Comparison of ENCODE assay signal across 16 cellular contexts in genomic region chr9:78521680-78522079, GRCh38.
A peak's percentile ranks its signal among the peaks of the same experiment; 100 is the strongest.
DNase-seq lines count a peak whose midpoint lies in the region; ATAC-seq, FAIRE-seq and TF ChIP-seq lines count a peak whose summit lies in the region.
"Had no signal": no experiment of that assay in that cellular context is flagged by ENCODE, and none has a peak within 500 bp of the region (broad histone marks: within the 10 kb centered on the region; RNA-seq: fewer than 3 reads in every experiment).

No MANE protein-coding gene starts in this region.

- H3K27me3 Mint-ChIP-seq in WTC11 (ENCODE audit: low read depth): no peaks in the 10 kb centered on the region; the same call in 1 of the 2 replicates
- H3K27me3 Mint-ChIP-seq: CD4-positive, alpha-beta memory T cell had no signal

- H3K36me3 Mint-ChIP-seq in WTC11: peaks cover 43% of the 10 kb centered on the region
- H3K36me3 Mint-ChIP-seq: CD4-positive, alpha-beta memory T cell had no signal

- TF ChIP-seq CTCF in A549 (IDR thresholded peaks at IDR 0.05) (no peak), HEK293 (tag by site-specific recombination; IDR thresholded peaks at IDR 0.05) (no peak), WTC11 (IDR thresholded peaks at IDR 0.05) (no peak)

- H3K4me1 ChIP-seq in A549: no peaks in the 10 kb centered on the region
- H3K4me1 ChIP-seq in HEK293 (ENCODE audit: control insufficient read depth, insufficient read depth, low read length): no peaks in the 10 kb centered on the region
- H3K4me1 ChIP-seq: HAP-1 had no signal

- no peak for TF ChIP-seq POLR2A in A549 (IDR thresholded peaks at IDR 0.05; ENCODE audit: low read length)

- ATAC-seq in A549: no peak
- no peak for ATAC-seq in WTC11
- ATAC-seq in GM18511 (IDR thresholded peaks at IDR 0.05; ENCODE audit: unreplicated experiment): no peak

- POLR2A ChIA-PET in A549 (lab: Yijun Ruan, JAX): no interaction called here
- POLR2A ChIA-PET in HEK293 (lab: Yijun Ruan, JAX): no interaction called here
- POLR2A ChIA-PET in WTC11 (lab: Charles Lee): no interaction called here

- CTCF ChIA-PET in A549 (lab: Yijun Ruan, JAX): no interaction called here
- CTCF ChIA-PET in HEK293 (lab: Yijun Ruan, JAX): no interaction called here
- CTCF ChIA-PET in WTC11 (lab: Charles Lee): no interaction called here

- no peak overlapping the region for H3K4me2 ChIP-seq in A549

- TF ChIP-seq EP300 in A549 (IDR thresholded peaks at IDR 0.05): no peak

- H3K9me3 Mint-ChIP-seq in WTC11: peaks cover 62% of the 10 kb centered on the region

- H3K4me3 ChIP-seq in A549 (no peak overlapping the region), HEK293 (ENCODE audit: low read depth, low read length) (no peak overlapping the region)
- H3K4me3 ChIP-seq: HAP-1 had no signal

- H3K36me3 ChIP-seq in HEK293 (ENCODE audit: control insufficient read depth in 2 of 2, insufficient read depth in 1 of 2, low read length in 2 of 2): no peaks in the 10 kb centered on the region
- H3K36me3 ChIP-seq: HAP-1 had no signal

- no peak overlapping the region for H3K27ac Mint-ChIP-seq in WTC11
- H3K27ac Mint-ChIP-seq: CD4-positive, alpha-beta memory T cell had no signal

- DNase-seq in A549 (ENCODE audit: low read depth in 1 of 2, low spot score in 1 of 2) (no peak), WTC11 (ENCODE audit: low spot score) (no peak), caudate nucleus (lab: John Stamatoyannopoulos, UW) (no peak), cerebellar nuclear complex (lab: John Stamatoyannopoulos, UW) (no peak)
- DNase-seq: 8988T; C1 segment of cervical spinal cord; Calu3; CD4-positive, alpha-beta memory T cell; COR-L47; DMS53; DMS79 treated with DMSO at 0.1 percent for 48 hours; GOT3 had no signal

- H3K9me3 ChIP-seq in A549 (peaks cover 25% of the 10 kb centered on the region; the same call in 2 of the 3 replicates), HEK293 (ENCODE audit: control insufficient read depth, insufficient read depth, low read depth, low read length) (no peaks in the 10 kb centered on the region)

- H3K4me3 Mint-ChIP-seq in WTC11: no peak overlapping the region
- H3K4me3 Mint-ChIP-seq: CD4-positive, alpha-beta memory T cell had no signal

- no peak for TF ChIP-seq RAD21 in A549 (conservative IDR thresholded peaks at IDR 0.05 in 1 of 2, IDR thresholded peaks at IDR 0.05 in 1 of 2)

- peak; percentile 23 for FAIRE-seq in A549 (lab: Jason Lieb, UNC)
- FAIRE-seq: GM12892 had no signal

- peaks cover 6% of the 10 kb centered on the region; the same call in 1 of the 2 replicates for H3K4me1 Mint-ChIP-seq in WTC11
- H3K4me1 Mint-ChIP-seq: CD4-positive, alpha-beta memory T cell had no signal

- no peak overlapping the region for H3K27ac ChIP-seq in A549
- H3K27ac ChIP-seq in HEK293 (ENCODE audit: extremely low read depth, low read depth, low read length): no peak overlapping the region
- no peak overlapping the region for H3K27ac ChIP-seq in caudate nucleus (ENCODE audit: low read depth, low read length)

TF ChIP-seq in A549, 52 proteins besides CTCF, POLR2A, EP300 and RAD21 (continues in another document):
- TF ChIP-seq KDM5A (IDR thresholded peaks at IDR 0.05): no peak
- TF ChIP-seq E2F6 (IDR thresholded peaks at IDR 0.05; ENCODE audit: borderline replicate concordance, low read depth): no peak
- no peak for TF ChIP-seq CBX2 (IDR thresholded peaks at IDR 0.05; ENCODE audit: borderline replicate concordance, low read depth)
- no peak for TF ChIP-seq PHF8 (IDR thresholded peaks at IDR 0.05; ENCODE audit: borderline replicate concordance, low read depth)
- TF ChIP-seq RCOR1 (IDR thresholded peaks at IDR 0.05; ENCODE audit: low read depth, low read length): no peak
- TF ChIP-seq MAX (IDR thresholded peaks at IDR 0.05): no peak
- TF ChIP-seq JUN (IDR thresholded peaks at IDR 0.05): no peak
- no peak for TF ChIP-seq NR3C1 (IDR thresholded peaks at IDR 0.05)

TF ChIP-seq in HEK293, 187 proteins besides CTCF, POLR2A, EP300 and RAD21 (continues in another document):
- no peak for TF ChIP-seq ZBTB21 (tag by site-specific recombination; IDR thresholded peaks at IDR 0.05)
- no peak for TF ChIP-seq ZNF701 (tag by site-specific recombination; IDR thresholded peaks at IDR 0.05)
- no peak for TF ChIP-seq TSHZ1 (tag by site-specific recombination; IDR thresholded peaks at IDR 0.05; ENCODE audit: borderline replicate concordance)
- no peak for TF ChIP-seq ZNF311 (tag by site-specific recombination; IDR thresholded peaks at IDR 0.05; ENCODE audit: borderline replicate concordance)
- no peak for TF ChIP-seq ZNF514 (tag by site-specific recombination; IDR thresholded peaks at IDR 0.05)
- no peak for TF ChIP-seq ZNF610 (tag by site-specific recombination; IDR thresholded peaks at IDR 0.05; ENCODE audit: borderline replicate concordance)
- TF ChIP-seq ZBTB8A (tag by site-specific recombination; IDR thresholded peaks at IDR 0.05): no peak
- TF ChIP-seq ZNF302 (tag by site-specific recombination; IDR thresholded peaks at IDR 0.05; ENCODE audit: low read depth): no peak
- no peak for TF ChIP-seq ZNF112 (tag by site-specific recombination; IDR thresholded peaks at IDR 0.05)
- peak; percentile 28 for TF ChIP-seq SETDB1 (IDR thresholded peaks at IDR 0.05; ENCODE audit: insufficient read length, low read length)
- TF ChIP-seq ZNF629 (tag by site-specific recombination; IDR thresholded peaks at IDR 0.05): no peak
- TF ChIP-seq KLF1 (tag by site-specific recombination; IDR thresholded peaks at IDR 0.05): no peak

TF ChIP-seq in WTC11, 78 proteins besides CTCF, POLR2A, EP300 and RAD21:
- no peak for TF ChIP-seq ZNF219 (CRISPR knock-in tag; IDR thresholded peaks at IDR 0.05; ENCODE audit: borderline replicate concordance)
- TF ChIP-seq HMGA2 (CRISPR knock-in tag; IDR thresholded peaks at IDR 0.05): no peak
- TF ChIP-seq CBFB (CRISPR knock-in tag; IDR thresholded peaks at IDR 0.05; ENCODE audit: low read depth): no peak
- TF ChIP-seq SMAD4 (CRISPR knock-in tag; IDR thresholded peaks at IDR 0.05): no peak
- no peak for TF ChIP-seq JUN (CRISPR knock-in tag; IDR thresholded peaks at IDR 0.05)
- no peak for TF ChIP-seq ATF6 (CRISPR knock-in tag; IDR thresholded peaks at IDR 0.05)
- TF ChIP-seq ZNF317 (CRISPR knock-in tag; IDR thresholded peaks at IDR 0.05; ENCODE audit: borderline replicate concordance, low read depth): peak; percentile 93
- TF ChIP-seq NFATC4 (CRISPR knock-in tag; IDR thresholded peaks at IDR 0.05): no peak
- TF ChIP-seq RORB (CRISPR knock-in tag; IDR thresholded peaks at IDR 0.05): no peak
